ENCODE assay signal across 8 cellular contexts in genomic region chr7:16644987-16645592, GRCh38. TPM values are rescaled to one million over a fixed set of nuclear protein-coding genes. Genes with fewer than 3 reads are reported as not detected.
DNase-seq lines count a peak whose midpoint lies in the region; ATAC-seq lines count a peak whose summit lies in the region.

No MANE protein-coding gene starts in this region.

- no peaks in the 10 kb centered on the region for H3K27me3 Mint-ChIP-seq in T-helper 17 cell
- H3K27me3 Mint-ChIP-seq in natural killer cell treated with Interleukin-12 subunit alpha and Interleukin-12 subunit beta and Interleukin-15 and Interleukin-18, amount 100 ng/mL, for 72 hours: no peaks in the 10 kb centered on the region

- H3K36me3 Mint-ChIP-seq in T-helper 17 cell (ENCODE audit: low read depth): peaks cover 2% of the 10 kb centered on the region
- peaks cover 6% of the 10 kb centered on the region for H3K36me3 Mint-ChIP-seq in natural killer cell treated with Interleukin-12 subunit alpha and Interleukin-12 subunit beta and Interleukin-15 and Interleukin-18, amount 100 ng/mL, for 72 hours

- H3K4me1 Mint-ChIP-seq in T-helper 17 cell: peaks cover 57% of the 10 kb centered on the region
- peaks cover 47 to 48% of the 10 kb centered on the region in 2 donors for H3K4me1 Mint-ChIP-seq in natural killer cell treated with Interleukin-12 subunit alpha and Interleukin-12 subunit beta and Interleukin-15 and Interleukin-18, amount 100 ng/mL, for 72 hours (ENCODE audit: low read depth in 2 of 2)

- peak overlapping the region; percentile 100 for H3K4me3 Mint-ChIP-seq in T-helper 17 cell
- H3K4me3 Mint-ChIP-seq in natural killer cell treated with Interleukin-12 subunit alpha and Interleukin-12 subunit beta and Interleukin-15 and Interleukin-18, amount 100 ng/mL, for 72 hours: peak overlapping the region; percentile 92

- H3K9me3 ChIP-seq in T-helper 17 cell (ENCODE audit: control insufficient read depth, low read length, poor library complexity, severe bottlenecking): no peaks in the 10 kb centered on the region

- peak overlapping the region; percentile 97 for H3K27ac Mint-ChIP-seq in T-helper 17 cell
- H3K27ac Mint-ChIP-seq in natural killer cell treated with Interleukin-12 subunit alpha and Interleukin-12 subunit beta and Interleukin-15 and Interleukin-18, amount 100 ng/mL, for 72 hours: peak overlapping the region; percentile 97

- DNase-seq in T-helper 17 cell (peak in 1 of 3 donors; percentile 13), SHP77 treated with DMSO at 0.1 percent for 48 hours (lab: John Stamatoyannopoulos, UW) (no peak), CD1c-positive myeloid dendritic cell (ENCODE audit: extremely low spot score) (no peak)
- no peak for DNase-seq in natural killer cell treated with Interleukin-12 subunit alpha and Interleukin-12 subunit beta and Interleukin-15 and Interleukin-18, amount 100 ng/mL, for 72 hours (ENCODE audit: low spot score)

- H3K4me3 ChIP-seq in GM08714 (ENCODE audit: low read length): peak overlapping the region; percentile 43

- peak; percentile 8 for ATAC-seq in HG02938 (IDR thresholded peaks at IDR 0.05; ENCODE audit: unreplicated experiment)
- ATAC-seq in T-helper 17 cell: no peak
- ATAC-seq in esophagus mucosa: peak; percentile 24
- peak; percentile 1 to 26 for ATAC-seq in natural killer cell treated with Interleukin-12 subunit alpha and Interleukin-12 subunit beta and Interleukin-15 and Interleukin-18, amount 100 ng/mL, for 72 hours
- no peak for ATAC-seq in GM18868 (IDR thresholded peaks at IDR 0.05; ENCODE audit: unreplicated experiment)

- no peaks in the 10 kb centered on the region for H3K9me3 Mint-ChIP-seq in natural killer cell treated with Interleukin-12 subunit alpha and Interleukin-12 subunit beta and Interleukin-15 and Interleukin-18, amount 100 ng/mL, for 72 hours

RNA-seq across cellular contexts. Expression of gene ANKMY2, which starts 0.5 kb away (rescaled TPM):
- 1 to 10 TPM; 6.8 to 6.9 TPM for total RNA-seq in T-helper 17 cell
- total RNA-seq in esophagus mucosa: 7.3 TPM
- 10 to 100 TPM; 11.3 to 13.4 TPM for total RNA-seq in natural killer cell treated with Interleukin-12 subunit alpha and Interleukin-12 subunit beta and Interleukin-15 and Interleukin-18, amount 100 ng/mL, for 72 hours

RNA-seq across cellular contexts. Expression of gene BZW2, which starts 0.9 kb away (rescaled TPM):
- total RNA-seq in T-helper 17 cell: 10 to 100 TPM; 24.0 to 29.4 TPM
- 58.9 TPM for total RNA-seq in esophagus mucosa
- 10 to 100 TPM; 50.5 to 69.3 TPM for total RNA-seq in natural killer cell treated with Interleukin-12 subunit alpha and Interleukin-12 subunit beta and Interleukin-15 and Interleukin-18, amount 100 ng/mL, for 72 hours

Comparison
In these comparisons a context has a peak if more than half of its experiments do, and no peak if none do; other contexts are left out.
1. ATAC-seq: peak in HG02938 (single experiment), esophagus mucosa (single experiment) and natural killer cell treated with Interleukin-12 subunit alpha and Interleukin-12 subunit beta and Interleukin-15 and Interleukin-18, amount 100 ng/mL, for 72 hours (2 of 2); none in T-helper 17 cell (single experiment) and GM18868 (single experiment).